1 cellular context compared by ENCODE assay signal in the genomic region with DNA sequence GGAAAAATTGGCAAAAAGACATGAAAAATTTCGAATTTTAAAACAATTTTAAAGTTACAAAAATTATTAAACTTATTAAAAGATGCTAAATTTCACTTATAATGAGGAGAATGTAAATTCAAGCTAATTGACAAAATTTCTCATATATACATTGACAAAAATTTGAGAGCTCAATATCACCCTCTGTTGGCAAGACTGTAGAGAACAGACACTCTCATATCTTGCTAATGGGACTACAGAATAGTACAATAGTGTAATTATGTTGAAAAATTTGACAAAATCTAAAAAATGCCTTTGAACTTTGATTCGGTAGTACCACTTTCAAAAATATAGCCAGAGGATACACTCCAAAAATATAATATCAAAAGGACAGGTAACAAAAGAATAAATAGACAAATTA.
TF ChIP-seq lines count a peak whose summit lies in the region.

No MANE protein-coding gene starts in this region.

TF ChIP-seq in HCT116, 20 proteins besides CTCF, POLR2A, EP300 and RAD21 (continued from another document):
- TF ChIP-seq, protein P1, sequence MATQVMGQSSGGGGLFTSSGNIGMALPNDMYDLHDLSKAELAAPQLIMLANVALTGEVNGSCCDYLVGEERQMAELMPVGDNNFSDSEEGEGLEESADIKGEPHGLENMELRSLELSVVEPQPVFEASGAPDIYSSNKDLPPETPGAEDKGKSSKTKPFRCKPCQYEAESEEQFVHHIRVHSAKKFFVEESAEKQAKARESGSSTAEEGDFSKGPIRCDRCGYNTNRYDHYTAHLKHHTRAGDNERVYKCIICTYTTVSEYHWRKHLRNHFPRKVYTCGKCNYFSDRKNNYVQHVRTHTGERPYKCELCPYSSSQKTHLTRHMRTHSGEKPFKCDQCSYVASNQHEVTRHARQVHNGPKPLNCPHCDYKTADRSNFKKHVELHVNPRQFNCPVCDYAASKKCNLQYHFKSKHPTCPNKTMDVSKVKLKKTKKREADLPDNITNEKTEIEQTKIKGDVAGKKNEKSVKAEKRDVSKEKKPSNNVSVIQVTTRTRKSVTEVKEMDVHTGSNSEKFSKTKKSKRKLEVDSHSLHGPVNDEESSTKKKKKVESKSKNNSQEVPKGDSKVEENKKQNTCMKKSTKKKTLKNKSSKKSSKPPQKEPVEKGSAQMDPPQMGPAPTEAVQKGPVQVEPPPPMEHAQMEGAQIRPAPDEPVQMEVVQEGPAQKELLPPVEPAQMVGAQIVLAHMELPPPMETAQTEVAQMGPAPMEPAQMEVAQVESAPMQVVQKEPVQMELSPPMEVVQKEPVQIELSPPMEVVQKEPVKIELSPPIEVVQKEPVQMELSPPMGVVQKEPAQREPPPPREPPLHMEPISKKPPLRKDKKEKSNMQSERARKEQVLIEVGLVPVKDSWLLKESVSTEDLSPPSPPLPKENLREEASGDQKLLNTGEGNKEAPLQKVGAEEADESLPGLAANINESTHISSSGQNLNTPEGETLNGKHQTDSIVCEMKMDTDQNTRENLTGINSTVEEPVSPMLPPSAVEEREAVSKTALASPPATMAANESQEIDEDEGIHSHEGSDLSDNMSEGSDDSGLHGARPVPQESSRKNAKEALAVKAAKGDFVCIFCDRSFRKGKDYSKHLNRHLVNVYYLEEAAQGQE (IDR thresholded peaks at IDR 0.05; ENCODE audit: low read depth): no peak
- no peak for TF ChIP-seq ELF1 (IDR thresholded peaks at IDR 0.05; ENCODE audit: borderline replicate concordance, low read depth)
- TF ChIP-seq SRF (IDR thresholded peaks at IDR 0.05; ENCODE audit: low read depth): no peak
- no peak for TF ChIP-seq ZFX (IDR thresholded peaks at IDR 0.05)
- TF ChIP-seq POLR2AphosphoS5 (IDR thresholded peaks at IDR 0.05; ENCODE audit: low read depth, low read length): no peak
- no peak for TF ChIP-seq EZH2 (IDR thresholded peaks at IDR 0.05)
- no peak for TF ChIP-seq JUND (IDR thresholded peaks at IDR 0.05)
